In the genomic region with DNA sequence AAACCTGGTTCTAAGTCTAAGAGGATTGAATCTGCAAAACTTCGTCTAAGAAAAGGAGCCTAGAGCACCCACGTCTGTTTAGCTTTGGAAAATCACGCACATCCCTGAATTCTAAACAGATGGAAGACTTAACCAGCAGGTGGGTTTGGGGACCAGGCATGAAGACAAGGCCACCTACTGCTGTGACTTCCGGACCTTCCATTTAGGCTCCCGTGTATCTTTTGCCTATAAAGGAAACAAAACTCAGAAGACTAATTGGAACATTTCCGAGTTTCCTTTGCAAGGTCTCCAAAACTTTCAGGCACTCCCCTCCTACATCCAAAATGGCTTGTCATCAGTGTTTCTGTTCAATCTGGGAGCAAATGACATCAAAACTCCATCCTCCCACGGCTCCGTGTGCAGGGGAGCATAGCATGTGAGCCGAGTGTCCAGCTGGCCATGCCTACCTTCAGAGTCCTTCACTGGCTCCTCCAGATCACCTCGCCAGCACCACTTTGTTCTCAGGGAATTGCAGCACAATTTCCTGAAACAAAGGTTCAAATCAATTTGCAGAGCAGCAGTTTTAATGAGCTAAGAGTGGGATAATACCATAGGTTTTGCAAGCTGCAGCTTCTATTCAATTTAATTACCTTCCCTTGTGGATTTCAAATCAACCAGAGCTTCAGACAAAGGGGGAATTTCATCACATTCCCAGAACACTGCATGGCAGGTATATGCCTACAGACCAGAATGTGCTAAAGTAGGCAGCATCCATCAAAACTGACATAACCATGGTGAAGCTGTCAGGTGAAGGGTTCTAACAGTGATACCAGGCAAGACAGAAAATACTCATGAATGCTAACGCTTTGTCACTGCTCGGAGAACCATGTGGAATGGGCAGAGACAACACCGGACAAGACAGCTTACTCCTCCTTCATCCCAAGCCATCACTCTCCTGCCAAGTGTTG, we compare ENCODE assay signal across 1 cellular context.
TF ChIP-seq lines count a peak whose summit lies in the region.

No MANE protein-coding gene starts in this region.

TF ChIP-seq in PFSK-1, 5 proteins besides CTCF, POLR2A, EP300 and RAD21 (continued from another document):
- TF ChIP-seq, protein P1, sequence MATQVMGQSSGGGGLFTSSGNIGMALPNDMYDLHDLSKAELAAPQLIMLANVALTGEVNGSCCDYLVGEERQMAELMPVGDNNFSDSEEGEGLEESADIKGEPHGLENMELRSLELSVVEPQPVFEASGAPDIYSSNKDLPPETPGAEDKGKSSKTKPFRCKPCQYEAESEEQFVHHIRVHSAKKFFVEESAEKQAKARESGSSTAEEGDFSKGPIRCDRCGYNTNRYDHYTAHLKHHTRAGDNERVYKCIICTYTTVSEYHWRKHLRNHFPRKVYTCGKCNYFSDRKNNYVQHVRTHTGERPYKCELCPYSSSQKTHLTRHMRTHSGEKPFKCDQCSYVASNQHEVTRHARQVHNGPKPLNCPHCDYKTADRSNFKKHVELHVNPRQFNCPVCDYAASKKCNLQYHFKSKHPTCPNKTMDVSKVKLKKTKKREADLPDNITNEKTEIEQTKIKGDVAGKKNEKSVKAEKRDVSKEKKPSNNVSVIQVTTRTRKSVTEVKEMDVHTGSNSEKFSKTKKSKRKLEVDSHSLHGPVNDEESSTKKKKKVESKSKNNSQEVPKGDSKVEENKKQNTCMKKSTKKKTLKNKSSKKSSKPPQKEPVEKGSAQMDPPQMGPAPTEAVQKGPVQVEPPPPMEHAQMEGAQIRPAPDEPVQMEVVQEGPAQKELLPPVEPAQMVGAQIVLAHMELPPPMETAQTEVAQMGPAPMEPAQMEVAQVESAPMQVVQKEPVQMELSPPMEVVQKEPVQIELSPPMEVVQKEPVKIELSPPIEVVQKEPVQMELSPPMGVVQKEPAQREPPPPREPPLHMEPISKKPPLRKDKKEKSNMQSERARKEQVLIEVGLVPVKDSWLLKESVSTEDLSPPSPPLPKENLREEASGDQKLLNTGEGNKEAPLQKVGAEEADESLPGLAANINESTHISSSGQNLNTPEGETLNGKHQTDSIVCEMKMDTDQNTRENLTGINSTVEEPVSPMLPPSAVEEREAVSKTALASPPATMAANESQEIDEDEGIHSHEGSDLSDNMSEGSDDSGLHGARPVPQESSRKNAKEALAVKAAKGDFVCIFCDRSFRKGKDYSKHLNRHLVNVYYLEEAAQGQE (IDR thresholded peaks at IDR 0.05; ENCODE audit: insufficient read depth in 1 of 2, low read depth in 2 of 2, low read length in 2 of 2), result no peak
- no peak for TF ChIP-seq SIN3A (IDR thresholded peaks at IDR 0.05; ENCODE audit: borderline replicate concordance, insufficient read depth, low read length)
TF ChIP-seq in PFSK-1: peak in this region for 1.
